Comparison of ENCODE assay signal across 3 cellular contexts in genomic region chr11:16789061-16789415, GRCh38.
TF ChIP-seq lines count a peak whose summit lies in the region.

No MANE protein-coding gene starts in this region.

TF ChIP-seq in HCT116, 20 proteins besides CTCF, POLR2A, EP300 and RAD21:
- TF ChIP-seq, protein P1, sequence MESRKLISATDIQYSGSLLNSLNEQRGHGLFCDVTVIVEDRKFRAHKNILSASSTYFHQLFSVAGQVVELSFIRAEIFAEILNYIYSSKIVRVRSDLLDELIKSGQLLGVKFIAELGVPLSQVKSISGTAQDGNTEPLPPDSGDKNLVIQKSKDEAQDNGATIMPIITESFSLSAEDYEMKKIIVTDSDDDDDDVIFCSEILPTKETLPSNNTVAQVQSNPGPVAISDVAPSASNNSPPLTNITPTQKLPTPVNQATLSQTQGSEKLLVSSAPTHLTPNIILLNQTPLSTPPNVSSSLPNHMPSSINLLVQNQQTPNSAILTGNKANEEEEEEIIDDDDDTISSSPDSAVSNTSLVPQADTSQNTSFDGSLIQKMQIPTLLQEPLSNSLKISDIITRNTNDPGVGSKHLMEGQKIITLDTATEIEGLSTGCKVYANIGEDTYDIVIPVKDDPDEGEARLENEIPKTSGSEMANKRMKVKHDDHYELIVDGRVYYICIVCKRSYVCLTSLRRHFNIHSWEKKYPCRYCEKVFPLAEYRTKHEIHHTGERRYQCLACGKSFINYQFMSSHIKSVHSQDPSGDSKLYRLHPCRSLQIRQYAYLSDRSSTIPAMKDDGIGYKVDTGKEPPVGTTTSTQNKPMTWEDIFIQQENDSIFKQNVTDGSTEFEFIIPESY (IDR thresholded peaks at IDR 0.05; ENCODE audit: extremely low read depth, insufficient replicate concordance, low read length) = no peak
- TF ChIP-seq CBX3 (IDR thresholded peaks at IDR 0.05; ENCODE audit: low read depth) (no peak), SIN3A (IDR thresholded peaks at IDR 0.05; ENCODE audit: low read depth) (no peak), JUND (IDR thresholded peaks at IDR 0.05) (no peak), ZFX (IDR thresholded peaks at IDR 0.05) (no peak), FOSL1 (IDR thresholded peaks at IDR 0.05; ENCODE audit: low read depth) (no peak), CEBPB (IDR thresholded peaks at IDR 0.05; ENCODE audit: low read depth) (no peak), POLR2AphosphoS5 (IDR thresholded peaks at IDR 0.05; ENCODE audit: low read depth, low read length) (no peak), MAX (IDR thresholded peaks at IDR 0.05) (no peak), SP1 (IDR thresholded peaks at IDR 0.05; ENCODE audit: low read depth) (no peak), YY1 (IDR thresholded peaks at IDR 0.05; ENCODE audit: extremely low read depth, insufficient replicate concordance, low read depth, low read length) (no peak), EZH2 (IDR thresholded peaks at IDR 0.05) (no peak), EGR1 (IDR thresholded peaks at IDR 0.05; ENCODE audit: low read depth) (no peak)
- TF ChIP-seq, protein P2, sequence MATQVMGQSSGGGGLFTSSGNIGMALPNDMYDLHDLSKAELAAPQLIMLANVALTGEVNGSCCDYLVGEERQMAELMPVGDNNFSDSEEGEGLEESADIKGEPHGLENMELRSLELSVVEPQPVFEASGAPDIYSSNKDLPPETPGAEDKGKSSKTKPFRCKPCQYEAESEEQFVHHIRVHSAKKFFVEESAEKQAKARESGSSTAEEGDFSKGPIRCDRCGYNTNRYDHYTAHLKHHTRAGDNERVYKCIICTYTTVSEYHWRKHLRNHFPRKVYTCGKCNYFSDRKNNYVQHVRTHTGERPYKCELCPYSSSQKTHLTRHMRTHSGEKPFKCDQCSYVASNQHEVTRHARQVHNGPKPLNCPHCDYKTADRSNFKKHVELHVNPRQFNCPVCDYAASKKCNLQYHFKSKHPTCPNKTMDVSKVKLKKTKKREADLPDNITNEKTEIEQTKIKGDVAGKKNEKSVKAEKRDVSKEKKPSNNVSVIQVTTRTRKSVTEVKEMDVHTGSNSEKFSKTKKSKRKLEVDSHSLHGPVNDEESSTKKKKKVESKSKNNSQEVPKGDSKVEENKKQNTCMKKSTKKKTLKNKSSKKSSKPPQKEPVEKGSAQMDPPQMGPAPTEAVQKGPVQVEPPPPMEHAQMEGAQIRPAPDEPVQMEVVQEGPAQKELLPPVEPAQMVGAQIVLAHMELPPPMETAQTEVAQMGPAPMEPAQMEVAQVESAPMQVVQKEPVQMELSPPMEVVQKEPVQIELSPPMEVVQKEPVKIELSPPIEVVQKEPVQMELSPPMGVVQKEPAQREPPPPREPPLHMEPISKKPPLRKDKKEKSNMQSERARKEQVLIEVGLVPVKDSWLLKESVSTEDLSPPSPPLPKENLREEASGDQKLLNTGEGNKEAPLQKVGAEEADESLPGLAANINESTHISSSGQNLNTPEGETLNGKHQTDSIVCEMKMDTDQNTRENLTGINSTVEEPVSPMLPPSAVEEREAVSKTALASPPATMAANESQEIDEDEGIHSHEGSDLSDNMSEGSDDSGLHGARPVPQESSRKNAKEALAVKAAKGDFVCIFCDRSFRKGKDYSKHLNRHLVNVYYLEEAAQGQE (IDR thresholded peaks at IDR 0.05; ENCODE audit: low read depth) = no peak
- TF ChIP-seq, protein P3, sequence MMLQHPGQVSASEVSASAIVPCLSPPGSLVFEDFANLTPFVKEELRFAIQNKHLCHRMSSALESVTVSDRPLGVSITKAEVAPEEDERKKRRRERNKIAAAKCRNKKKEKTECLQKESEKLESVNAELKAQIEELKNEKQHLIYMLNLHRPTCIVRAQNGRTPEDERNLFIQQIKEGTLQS (IDR thresholded peaks at IDR 0.05) = no peak

TF ChIP-seq in HepG2, 621 proteins besides CTCF, POLR2A, EP300 and RAD21:
- TF ChIP-seq AGO2 (optimal IDR thresholded peaks at IDR 0.05; ENCODE audit: low read depth, low read length) (peak; percentile 28), ZNF660 (CRISPR knock-in tag; IDR thresholded peaks at IDR 0.05; ENCODE audit: borderline replicate concordance, low read depth) (no peak), MYC (CRISPR knock-in tag; IDR thresholded peaks at IDR 0.05; ENCODE audit: borderline replicate concordance) (0 out of 2 replicates have a peak, but pooled peaks have one; percentile 6)

TF ChIP-seq in SK-N-SH, 30 proteins besides CTCF, POLR2A, EP300 and RAD21:
- TF ChIP-seq, protein P4, sequence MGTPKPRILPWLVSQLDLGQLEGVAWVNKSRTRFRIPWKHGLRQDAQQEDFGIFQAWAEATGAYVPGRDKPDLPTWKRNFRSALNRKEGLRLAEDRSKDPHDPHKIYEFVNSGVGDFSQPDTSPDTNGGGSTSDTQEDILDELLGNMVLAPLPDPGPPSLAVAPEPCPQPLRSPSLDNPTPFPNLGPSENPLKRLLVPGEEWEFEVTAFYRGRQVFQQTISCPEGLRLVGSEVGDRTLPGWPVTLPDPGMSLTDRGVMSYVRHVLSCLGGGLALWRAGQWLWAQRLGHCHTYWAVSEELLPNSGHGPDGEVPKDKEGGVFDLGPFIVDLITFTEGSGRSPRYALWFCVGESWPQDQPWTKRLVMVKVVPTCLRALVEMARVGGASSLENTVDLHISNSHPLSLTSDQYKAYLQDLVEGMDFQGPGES (IDR thresholded peaks at IDR 0.05; ENCODE audit: low read depth, low read length) = no peak
- TF ChIP-seq JUND (IDR thresholded peaks at IDR 0.05) (no peak), NFIC (IDR thresholded peaks at IDR 0.05; ENCODE audit: borderline replicate concordance) (no peak), TEAD4 (IDR thresholded peaks at IDR 0.05; ENCODE audit: borderline replicate concordance, insufficient read depth) (no peak), EZH2phosphoT487 (IDR thresholded peaks at IDR 0.05; ENCODE audit: borderline replicate concordance, low read depth) (no peak), SIN3A (IDR thresholded peaks at IDR 0.05; ENCODE audit: borderline replicate concordance, low read depth, low read length) (no peak)
